In the genomic region with DNA sequence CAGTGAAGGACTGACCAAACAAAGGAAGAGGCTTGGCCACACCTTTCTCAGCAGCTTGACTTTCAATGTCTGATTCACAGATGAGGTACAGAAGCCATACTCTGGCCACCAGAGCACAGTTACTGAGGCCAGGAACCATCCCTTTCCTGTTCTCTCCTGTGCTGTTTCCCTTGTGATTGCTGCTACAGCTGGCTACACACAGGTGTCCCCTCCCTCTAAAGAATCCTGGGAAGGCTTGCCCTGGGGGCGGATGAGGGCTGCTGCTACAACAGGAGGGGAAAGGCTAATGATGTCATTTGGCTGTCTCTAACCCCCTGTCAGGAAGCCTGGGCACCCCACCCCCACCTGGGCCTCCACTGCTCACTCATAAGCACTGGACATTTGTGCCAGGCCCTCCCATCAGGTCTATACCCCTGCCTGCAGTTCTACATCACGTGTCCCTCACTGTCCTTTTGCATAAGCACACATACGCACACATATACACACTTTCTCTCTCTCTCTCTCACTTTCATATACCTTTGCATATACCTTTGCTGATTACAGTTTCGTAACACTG, we compare ENCODE assay signal across 8 cellular contexts. TPM values are rescaled to one million over a fixed set of nuclear protein-coding genes. Genes with fewer than 3 reads are reported as not detected.
DNase-seq lines count a peak whose midpoint lies in the region; ATAC-seq, FAIRE-seq and TF ChIP-seq lines count a peak whose summit lies in the region.

No MANE protein-coding gene starts in this region.

- FAIRE-seq in RCC 7860 (lab: Jason Lieb, UNC): no peak

- no peaks in the 10 kb centered on the region; the same call in none of the 2 replicates for H3K36me3 ChIP-seq in Caco-2 (ENCODE audit: control insufficient read depth, insufficient read depth, low read length)

- H3K9me3 Mint-ChIP-seq in Caco-2 (ENCODE audit: unreplicated experiment): no peaks in the 10 kb centered on the region

- intact Hi-C loops in Caco-2 (cut with micrococcal nuclease; ENCODE audit: unreplicated experiment): no loop called here

- no peak overlapping the region for H3K4me3 ChIP-seq in Caco-2 (ENCODE audit: low read depth, low read length)

- H3K4me1 Mint-ChIP-seq in Caco-2 (ENCODE audit: low read depth, unreplicated experiment): peaks cover 7% of the 10 kb centered on the region

- BruUV-seq in Caco-2 (replicated peaks; lab: Mats Ljungman, UMichigan): no TSS peak

- no peak overlapping the region for H3K27ac Mint-ChIP-seq in Caco-2 (ENCODE audit: unreplicated experiment)

- no peaks in the 10 kb centered on the region for H3K27me3 Mint-ChIP-seq in Caco-2 (ENCODE audit: insufficient read depth, unreplicated experiment)

- POLR2A ChIA-PET in Caco-2 (lab: Charles Lee): interaction anchor here (0.6 kb wide), 2 partner anchors 133 to 281 kb away, joined by 3 read pairs; no protein-coding TSS in a partner anchor

- H3K4me1 ChIP-seq in Caco-2: no peaks in the 10 kb centered on the region

- DNase-seq in UCSD-AML1 (lab: John Stamatoyannopoulos, UW; ENCODE audit: unreplicated experiment): peak; percentile 33
- peak; percentile 87 to 95 for DNase-seq in lung microvascular endothelial cell (ENCODE audit: low read depth in 2 of 2)
- DNase-seq in NCI-H510A treated with DMSO at 0.1 percent for 48 hours (lab: John Stamatoyannopoulos, UW): no peak
- DNase-seq in Caco-2: no peak
- no peak for DNase-seq in hypothalamus (lab: John Stamatoyannopoulos, UW)
- DNase-seq in RCC 7860 (ENCODE audit: low spot score): no peak

- CTCF ChIA-PET in Caco-2 (lab: Charles Lee): interaction anchor here (0.6 to 1.1 kb wide), 2 partner anchors 21 to 97 kb away, joined by 3 read pairs; no protein-coding TSS in a partner anchor

- no peak for TF ChIP-seq CTCF in Caco-2 (IDR thresholded peaks at IDR 0.05; ENCODE audit: insufficient read depth in 1 of 2, low read depth in 1 of 2, low read length in 1 of 2, severe bottlenecking in 1 of 2, unreplicated experiment in 1 of 2)

- no peak overlapping the region for H3K4me3 Mint-ChIP-seq in Caco-2 (ENCODE audit: unreplicated experiment)

- ATAC-seq in GM18517 (IDR thresholded peaks at IDR 0.05; ENCODE audit: unreplicated experiment) (peak; percentile 80), HG02642 (IDR thresholded peaks at IDR 0.05; ENCODE audit: poor library complexity, unreplicated experiment) (peak; percentile 58)

- no peaks in the 10 kb centered on the region; the same call in 1 of the 2 replicates for H3K27me3 ChIP-seq in Caco-2 (replicated peaks; ENCODE audit: control insufficient read depth, insufficient read depth, low read length)

- H3K36me3 Mint-ChIP-seq in Caco-2 (ENCODE audit: insufficient read depth, unreplicated experiment): peaks cover 5% of the 10 kb centered on the region

- H3K9me3 ChIP-seq in Caco-2: no peaks in the 10 kb centered on the region

RNA-seq across cellular contexts. Expression of a gene that starts 41.3 kb away (rescaled TPM):
- 1.5 and 2.2 TPM in 2 replicates for total RNA-seq in lung microvascular endothelial cell
- total RNA-seq in Caco-2 (2022): 33.3 and 33.4 TPM in 2 replicates

RNA-seq across cellular contexts. Expression of a gene that starts 42.5 kb away (rescaled TPM):
- total RNA-seq in lung microvascular endothelial cell (52.0 and 54.5 TPM in 2 replicates), Caco-2 (2022) (9.2 and 10.7 TPM in 2 replicates)

RNA-seq across cellular contexts. Expression of a gene that starts 59.2 kb away (rescaled TPM):
- total RNA-seq in lung microvascular endothelial cell (under 0.01 and 0.22 TPM in 2 replicates), Caco-2 (2022) (1.4 and 2.2 TPM in 2 replicates)

Comparison
In these comparisons a context has a peak if more than half of its experiments do, and no peak if none do; other contexts are left out.
1. DNase-seq: peak in UCSD-AML1 (single experiment) and lung microvascular endothelial cell (2 of 2); none in NCI-H510A treated with DMSO at 0.1 percent for 48 hours (single experiment), Caco-2 (0 of 2), hypothalamus (0 of 51) and RCC 7860 (single experiment).
2. RNA of a gene that starts 41.3 kb away (total RNA-seq): 33.3 to 33.4 TPM in Caco-2; 1.5 to 2.2 TPM in lung microvascular endothelial cell; every median in the first group is over 10 times any median in the second.